ENCODE assay signal across 6 cellular contexts in genomic region chr9:84869091-84869490, GRCh38.
"Had no signal": no experiment of that assay in that cellular context is flagged by ENCODE, and none has a peak within 500 bp of the region (broad histone marks: within the 10 kb centered on the region; RNA-seq: fewer than 3 reads in every experiment).

No MANE protein-coding gene starts in this region.

- ATAC-seq: HepG2, K562 had no signal

- H3K4me1 Mint-ChIP-seq: IgD-negative memory B cell had no signal

- H3K36me3 Mint-ChIP-seq: IgD-negative memory B cell had no signal

- H3K27ac ChIP-seq: HL-60 had no signal

- H3K27me3 Mint-ChIP-seq: IgD-negative memory B cell had no signal

- DNase-seq: IMR-90, KBM-7 had no signal

- H3K4me3 ChIP-seq: K562 had no signal

- H3K4me3 Mint-ChIP-seq: IgD-negative memory B cell had no signal
